8 cellular contexts compared by ENCODE assay signal in the genomic region with DNA sequence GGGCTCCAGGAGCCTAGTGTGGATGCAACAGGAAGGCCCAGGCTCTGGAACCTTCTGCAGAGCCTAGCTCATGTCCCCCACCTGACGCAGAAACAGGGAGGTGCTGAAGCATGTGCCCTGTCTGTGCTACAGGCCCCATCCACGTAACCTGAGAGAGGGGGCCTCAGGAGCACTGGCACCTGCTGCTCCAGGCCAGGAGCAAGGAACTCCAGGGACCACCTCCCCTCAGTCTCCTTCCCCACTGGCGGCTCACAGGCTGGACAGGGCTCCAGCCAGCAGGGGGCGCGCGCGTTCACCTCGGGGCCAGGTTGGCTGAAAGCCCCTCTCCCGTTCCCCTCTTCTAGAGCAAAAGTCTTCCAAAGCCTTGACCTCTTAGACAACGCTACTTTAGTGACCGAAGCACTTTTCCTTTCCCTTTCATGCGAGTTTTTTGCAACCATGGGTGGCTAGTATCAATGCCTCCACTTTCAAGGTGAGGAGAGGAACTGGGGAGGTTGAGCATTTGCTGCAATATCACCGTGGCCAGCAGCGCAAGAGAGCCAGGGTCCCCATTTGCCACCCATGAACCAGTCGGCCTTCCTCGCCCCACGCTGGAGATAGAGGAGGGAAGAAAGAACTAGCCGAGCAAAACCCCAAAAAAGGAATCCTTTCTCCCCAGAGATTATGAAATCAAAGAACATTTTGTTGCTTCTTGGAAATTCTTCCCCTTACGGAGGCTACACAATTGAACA. TPM values are rescaled to one million over a fixed set of nuclear protein-coding genes. Genes with fewer than 3 reads are reported as not detected.
DNase-seq lines count a peak whose midpoint lies in the region; ATAC-seq and TF ChIP-seq lines count a peak whose summit lies in the region.

No MANE protein-coding gene starts in this region.

- no peak overlapping the region for H2BK15ac ChIP-seq in H9 (ENCODE audit: low read depth, low read length)

- no peaks in the 10 kb centered on the region for H3K79me1 ChIP-seq in H9 (ENCODE audit: insufficient read depth, low read depth, low read length, poor library complexity, severe bottlenecking)

- H2AK5ac ChIP-seq in H9 (ENCODE audit: insufficient read length, low read length) = no peak overlapping the region

- H4K5ac ChIP-seq in H9 (ENCODE audit: insufficient read length, low read depth, low read length) = no peak overlapping the region

- H3K18ac ChIP-seq in H9 (ENCODE audit: insufficient read length, low read depth, low read length) = peak overlapping the region; percentile 37

- no peaks in the 10 kb centered on the region for H3K36me3 ChIP-seq in CD8-positive, alpha-beta T cell (ENCODE audit: insufficient read depth, low read length)
- H3K36me3 ChIP-seq in PC-9 (ENCODE audit: low read depth) (no peaks in the 10 kb centered on the region), neuron (ENCODE audit: insufficient read depth, low read length) (no peaks in the 10 kb centered on the region)

- peaks cover 14% of the 10 kb centered on the region for H3K23me2 ChIP-seq in H9 (ENCODE audit: insufficient read length, low read depth, low read length, poor library complexity, severe bottlenecking)

- POLR2A ChIA-PET in CD8-positive, alpha-beta T cell (lab: Charles Lee) = no interaction called here
- POLR2A ChIA-PET in PC-9 (lab: Charles Lee; ENCODE audit: unreplicated experiment) = no interaction called here

- H3K4me3 Mint-ChIP-seq in CD8-positive, alpha-beta T cell = peak overlapping the region; percentile 69
- H3K4me3 Mint-ChIP-seq in H9 = peak overlapping the region; percentile 77 to 78

- peak overlapping the region; percentile 90 for H3K4me2 ChIP-seq in H9 (ENCODE audit: insufficient read depth, insufficient read length, low read length)
- H3K4me2 ChIP-seq in PC-9 = peak overlapping the region; percentile 74

- no peak overlapping the region for H3K23ac ChIP-seq in H9 (ENCODE audit: insufficient read length, low read depth, low read length)

- H3K4me1 ChIP-seq in CD8-positive, alpha-beta T cell (ENCODE audit: insufficient read depth, low read length) = peaks cover 9% of the 10 kb centered on the region
- H3K4me1 ChIP-seq in H9 (ENCODE audit: insufficient read depth, low read length) (no peaks in the 10 kb centered on the region; the same call in 1 of the 2 replicates), PC-9 (replicated peaks; ENCODE audit: insufficient read depth) (peaks cover 16% of the 10 kb centered on the region), neuron (ENCODE audit: insufficient read depth, low read length) (no peaks in the 10 kb centered on the region)

- no peak overlapping the region for H2BK12ac ChIP-seq in H9 (ENCODE audit: insufficient read length, low read depth, low read length)

- peak overlapping the region; percentile 50 for H3K9ac ChIP-seq in H9 (ENCODE audit: extremely low read depth, insufficient read length, low read length)

- H4K8ac ChIP-seq in H9 (replicated peaks; ENCODE audit: insufficient read length, low read depth, low read length) = no peak overlapping the region

- CTCF ChIA-PET in CD8-positive, alpha-beta T cell (lab: Charles Lee) = interaction anchor here (0.6 to 1.9 kb wide), 11 partner anchors 9 to 310 kb away, joined by 3 to 7 read pairs (median 5); no protein-coding TSS in a partner anchor
- CTCF ChIA-PET in PC-9 (lab: Charles Lee) = interaction anchor here (1.0 kb wide), 1 partner anchor 16 kb away, joined by 8 read pairs; no protein-coding TSS in a partner anchor

- H2BK120ac ChIP-seq in H9 (ENCODE audit: low read depth, low read length, poor library complexity, severe bottlenecking) = no peak overlapping the region

- H3K79me2 ChIP-seq in H9 (ENCODE audit: insufficient read depth, low read length) = peaks cover 9% of the 10 kb centered on the region; the same call in 1 of the 2 replicates
- no peaks in the 10 kb centered on the region for H3K79me2 ChIP-seq in PC-9 (ENCODE audit: low read depth)

- H3K27me3 ChIP-seq in CD8-positive, alpha-beta T cell (ENCODE audit: insufficient read depth, low read length) = no peaks in the 10 kb centered on the region
- H3K27me3 ChIP-seq in H9 (ENCODE audit: insufficient read depth, low read length) (no peaks in the 10 kb centered on the region; the same call in 1 of the 2 replicates), PC-9 (ENCODE audit: insufficient read depth, low read depth) (no peaks in the 10 kb centered on the region), neuron (ENCODE audit: insufficient read depth, low read length) (peaks cover 28% of the 10 kb centered on the region)

- no peak overlapping the region for H3T11ph ChIP-seq in H9 (ENCODE audit: low read length)

- H3K4me3 ChIP-seq in CD8-positive, alpha-beta T cell (ENCODE audit: low read depth, low read length) = peak overlapping the region; percentile 39
- H3K4me3 ChIP-seq in PC-9 (peak overlapping the region; percentile 48; the same call in 1 of the 2 replicates), fibroblast of villous mesenchyme (ENCODE audit: low read depth, low read length) (peak overlapping the region; percentile 83), neuron (ENCODE audit: low read length) (peak overlapping the region; percentile 17)

- no peak overlapping the region for H3K27ac Mint-ChIP-seq in CD8-positive, alpha-beta T cell
- H3K27ac Mint-ChIP-seq in H9 = peak overlapping the region in 1 of 3 experiments; percentile 85; a peak in 2 of 7 replicates

- H3K4ac ChIP-seq in H9 (ENCODE audit: low read depth, low read length) = no peak overlapping the region

- H4K20me1 ChIP-seq in H9 (ENCODE audit: control insufficient read depth, insufficient read depth, insufficient read length) (no peaks in the 10 kb centered on the region), PC-9 (ENCODE audit: insufficient read depth) (no peaks in the 10 kb centered on the region)

- intact Hi-C loops in CD8-positive, alpha-beta T cell (cut with DNase I, micrococcal nuclease) = loop anchor here (1.0 kb wide), 1 partner anchor 310 kb away; no protein-coding TSS in a partner anchor
- intact Hi-C loops in PC-9 (cut with micrococcal nuclease; ENCODE audit: unreplicated experiment) = loop anchor here (2.0 to 5.0 kb wide), 3 partner anchors 17 to 311 kb away; a partner anchor contains a TSS

- no peaks in the 10 kb centered on the region for H3K9me3 ChIP-seq in CD8-positive, alpha-beta T cell (ENCODE audit: low read length)
- H3K9me3 ChIP-seq in H9 (ENCODE audit: control insufficient read depth, low read depth, low read length) (no peaks in the 10 kb centered on the region), PC-9 (ENCODE audit: insufficient read depth, low read depth) (no peaks in the 10 kb centered on the region), neuron (ENCODE audit: low read length) (peaks cover 2% of the 10 kb centered on the region)

- no peaks in the 10 kb centered on the region for H3K9me3 Mint-ChIP-seq in CD8-positive, alpha-beta T cell
- no peaks in the 10 kb centered on the region; a peak in 1 of 5 replicates for H3K9me3 Mint-ChIP-seq in H9

- no peak overlapping the region for H2BK5ac ChIP-seq in H9 (ENCODE audit: insufficient read length, low read length)

- no CpG with 5 or more reads among the region's 19 CpGs for WGBS in H9 (ENCODE audit: extremely low coverage, insufficient read length, low lambda C conversion rate)

- peak; percentile 40 to 79 (median 61) for DNase-seq in CD8-positive, alpha-beta T cell
- peak; percentile 84 for DNase-seq in H9
- peak in 1 of 2 experiments; percentile 64 for DNase-seq in PC-9
- DNase-seq in activated T-helper 9 cell treated with anti-CD3 and anti-CD28 coated beads, Interleukin-2, amount 50 U/mL, for 16 hours (ENCODE audit: low read depth) = peak; percentile 61
- peak; percentile 80 for DNase-seq in fibroblast of villous mesenchyme (ENCODE audit: low read depth)
- peak; percentile 53 for DNase-seq in superior temporal gyrus (ENCODE audit: extremely low spot score)

- H3K27me3 Mint-ChIP-seq in CD8-positive, alpha-beta T cell (ENCODE audit: low read depth) = peaks cover 38% of the 10 kb centered on the region
- H3K27me3 Mint-ChIP-seq in H9 (ENCODE audit: low read depth) = peaks cover 16% of the 10 kb centered on the region

- peaks cover 9% of the 10 kb centered on the region for H3K4me1 Mint-ChIP-seq in CD8-positive, alpha-beta T cell (ENCODE audit: low read depth)
- H3K4me1 Mint-ChIP-seq in H9 = peaks cover 26 to 33% of the 10 kb centered on the region in 2 experiments

- H3K56ac ChIP-seq in H9 (ENCODE audit: insufficient read length, low read depth, low read length) = no peak overlapping the region

- no peak overlapping the region for H2AFZ ChIP-seq in H9 (ENCODE audit: low read length)
- no peak overlapping the region; the same call in 1 of the 2 replicates for H2AFZ ChIP-seq in PC-9
- no peak overlapping the region for H2AFZ ChIP-seq in neuron (ENCODE audit: low read depth, low read length)

- TF ChIP-seq CTCF in CD8-positive, alpha-beta T cell (IDR thresholded peaks at IDR 0.05) = peak; percentile 91
- TF ChIP-seq CTCF in H9 (conservative IDR thresholded peaks at IDR 0.05) (peak; percentile 99), PC-9 (conservative IDR thresholded peaks at IDR 0.05) (peak; percentile 84), fibroblast of villous mesenchyme (IDR thresholded peaks at IDR 0.05; ENCODE audit: insufficient read depth, low read depth, low read length) (peak; percentile 97)

- TSS peak; percentile 50 for BruUV-seq in PC-9 (replicated peaks; lab: Mats Ljungman, UMichigan)

- peak; percentile 72 for ATAC-seq in CD8-positive, alpha-beta T cell
- no peak for ATAC-seq in GM19324 (IDR thresholded peaks at IDR 0.05; ENCODE audit: low FRiP score, unreplicated experiment)

- H3F3A ChIP-seq in PC-9 (ENCODE audit: insufficient read depth, low read depth) = 0 out of 2 replicates have a peak, but pooled peaks cover 3% of the 10 kb centered on the region

- peak overlapping the region; percentile 79; the same call in 1 of the 2 replicates for H3K14ac ChIP-seq in H9 (ENCODE audit: insufficient read depth, low read length)

- no peaks in the 10 kb centered on the region for H3K36me3 Mint-ChIP-seq in CD8-positive, alpha-beta T cell
- H3K36me3 Mint-ChIP-seq in H9 (ENCODE audit: insufficient read depth in 1 of 3, low read depth in 3 of 3) = peaks cover 5 to 28% (median 9%) of the 10 kb centered on the region in 3 experiments; a peak in 4 of 7 replicates

- no peak overlapping the region for H2BK20ac ChIP-seq in H9 (ENCODE audit: low read depth, low read length, poor library complexity, severe bottlenecking)

- no peak overlapping the region for H4K91ac ChIP-seq in H9 (ENCODE audit: insufficient read length, low read depth, low read length)

- H3K9me2 ChIP-seq in PC-9 (ENCODE audit: insufficient read depth) = no peaks in the 10 kb centered on the region

- no peak overlapping the region for H3K27ac ChIP-seq in CD8-positive, alpha-beta T cell (ENCODE audit: low read depth, low read length)
- H3K27ac ChIP-seq in H9 (ENCODE audit: insufficient read length, low read depth, low read length) (no peak overlapping the region), PC-9 (no peak overlapping the region)

RNA-seq across cellular contexts. Expression of a gene that starts 52.4 kb away (rescaled TPM):
- total RNA-seq in CD8-positive, alpha-beta T cell = 1 to 10 TPM; 1.9 to 2.9 TPM
- total RNA-seq in H9 (2021) = 3.8 and 4.1 TPM in 2 replicates
- total RNA-seq in PC-9 (2021) = 9.0 and 10.6 TPM in 2 replicates
- 6.1 and 9.5 TPM in 2 replicates for total RNA-seq in fibroblast of villous mesenchyme

RNA-seq across cellular contexts. Expression of a gene that starts 53.2 kb away (rescaled TPM):
- total RNA-seq in CD8-positive, alpha-beta T cell = 10 to 100 TPM; 11.1 to 11.2 TPM
- total RNA-seq in H9 (2021) = 7.6 and 7.9 TPM in 2 replicates
- total RNA-seq in PC-9 (2021) = 31.1 and 43.9 TPM in 2 replicates
- total RNA-seq in fibroblast of villous mesenchyme = 27.2 and 47.4 TPM in 2 replicates

Comparison
In these comparisons a context has a peak if more than half of its experiments do, and no peak if none do; other contexts are left out.
1. H3K4me3 ChIP-seq: peak in every context shown above with its lines; median percentile 83 in fibroblast of villous mesenchyme; 48 in PC-9; 39 in CD8-positive, alpha-beta T cell; 17 in neuron.